19 cellular contexts compared by ENCODE assay signal in the genomic region with DNA sequence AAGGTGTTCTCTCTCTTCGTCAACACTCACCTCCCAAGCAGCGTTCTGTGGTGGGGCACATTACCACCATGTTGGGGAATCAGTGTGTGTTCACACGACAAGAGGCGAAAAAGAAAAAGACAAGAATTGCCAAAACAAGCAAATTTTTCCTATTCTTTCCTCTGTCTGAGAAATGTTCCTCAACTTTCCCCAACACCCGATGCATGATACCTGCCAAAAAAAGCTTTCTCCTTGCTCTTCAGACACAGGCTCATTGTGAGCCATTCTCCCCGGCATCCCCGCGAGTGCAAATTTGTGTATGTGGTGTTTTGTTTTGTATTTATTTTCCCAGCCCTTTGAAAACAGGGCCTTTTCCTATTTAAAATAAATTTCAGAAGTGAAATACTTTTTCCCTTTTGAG.
"Had no signal": no experiment of that assay in that cellular context is flagged by ENCODE, and none has a peak within 500 bp of the region (broad histone marks: within the 10 kb centered on the region; RNA-seq: fewer than 3 reads in every experiment).

No MANE protein-coding gene starts in this region.

- H3K27me3 Mint-ChIP-seq: activated B cell treated with CpG ODN at 0.5 μM for 24 hours; activated naive CD4-positive, alpha-beta T cell treated with anti-CD3 and anti-CD28 coated beads, Interleukin-2, amount 10 ng/mL, durations not matched to agents 7 days and 5 days; effector memory CD8-positive, alpha-beta T cell; stimulated activated naive CD8-positive, alpha-beta T cell treated with anti-CD3 and anti-CD28 coated beads, Interleukin-15, amount 100 ng/mL, for 72 hours had no signal

- H3K9me3 ChIP-seq: prostate gland, right atrium auricular region, suprapubic skin, upper lobe of left lung had no signal

- H3K4me3 Mint-ChIP-seq: activated B cell treated with CpG ODN at 0.5 μM for 24 hours; activated naive CD4-positive, alpha-beta T cell treated with anti-CD3 and anti-CD28 coated beads, Interleukin-2, amount 10 ng/mL, durations not matched to agents 7 days and 5 days; effector memory CD8-positive, alpha-beta T cell; natural killer cell; stimulated activated naive CD8-positive, alpha-beta T cell treated with anti-CD3 and anti-CD28 coated beads, Interleukin-15, amount 100 ng/mL, for 72 hours had no signal

- H3K27me3 ChIP-seq: cardiac muscle cell, right atrium auricular region, suprapubic skin, upper lobe of left lung had no signal

- H3K4me3 ChIP-seq: cardiac muscle cell, prostate gland, right atrium auricular region, suprapubic skin, upper lobe of left lung had no signal

- H3K4me1 Mint-ChIP-seq: activated B cell treated with CpG ODN at 0.5 μM for 24 hours had no signal

- H3K27ac Mint-ChIP-seq: activated B cell treated with CpG ODN at 0.5 μM for 24 hours; activated naive CD4-positive, alpha-beta T cell treated with anti-CD3 and anti-CD28 coated beads, Interleukin-2, amount 10 ng/mL, durations not matched to agents 7 days and 5 days; natural killer cell; stimulated activated naive CD8-positive, alpha-beta T cell treated with anti-CD3 and anti-CD28 coated beads, Interleukin-15, amount 100 ng/mL, for 72 hours had no signal

- ATAC-seq: effector memory CD8-positive, alpha-beta T cell; left cardiac atrium; natural killer cell; stimulated activated naive CD8-positive, alpha-beta T cell treated with anti-CD3 and anti-CD28 coated beads, Interleukin-15, amount 100 ng/mL, for 72 hours had no signal

- H3K36me3 ChIP-seq: cardiac muscle cell, prostate gland, right atrium auricular region, suprapubic skin, upper lobe of left lung had no signal

- H3K9me3 Mint-ChIP-seq: activated B cell treated with CpG ODN at 0.5 μM for 24 hours; activated naive CD4-positive, alpha-beta T cell treated with anti-CD3 and anti-CD28 coated beads, Interleukin-2, amount 10 ng/mL, durations not matched to agents 7 days and 5 days; effector memory CD8-positive, alpha-beta T cell; natural killer cell; stimulated activated naive CD8-positive, alpha-beta T cell treated with anti-CD3 and anti-CD28 coated beads, Interleukin-15, amount 100 ng/mL, for 72 hours had no signal

- H3K27ac ChIP-seq: cardiac muscle cell, prostate gland, right atrium auricular region, suprapubic skin, upper lobe of left lung had no signal

- DNase-seq: activated B cell treated with CpG ODN at 0.5 μM for 24 hours; activated CD4-positive, alpha-beta T cell treated with anti-CD3 and anti-CD28 coated beads for 48 hours; activated CD8-positive, alpha-beta memory T cell treated with anti-CD3 and anti-CD28 coated beads for 24 hours; activated CD8-positive, alpha-beta memory T cell treated with anti-CD3 and anti-CD28 coated beads, Interleukin-2, amount 50 U/mL, for 48 hours; activated effector memory CD4-positive, alpha-beta T cell treated with Interleukin-2 at 50 U/mL for 16 hours; activated naive CD4-positive, alpha-beta T cell treated with anti-CD3 and anti-CD28 coated beads, Interleukin-2, amount 10 ng/mL, durations not matched to agents 7 days and 5 days; activated T-cell treated with anti-CD3 and anti-CD28 coated beads, Interleukin-2, amount 50 U/mL, for 48 hours; effector memory CD8-positive, alpha-beta T cell; left cardiac atrium; mesendoderm; natural killer cell; small intestine; stimulated activated CD4-positive, alpha-beta T cell treated with anti-CD3 and anti-CD28 coated beads, Interleukin-4, amount 100 ng/mL, for 1 hour; stimulated activated naive CD8-positive, alpha-beta T cell treated with anti-CD3 and anti-CD28 coated beads, Interleukin-15, amount 100 ng/mL, for 72 hours; upper lobe of left lung had no signal

- H3K36me3 Mint-ChIP-seq: natural killer cell had no signal

- H3K4me1 ChIP-seq: prostate gland, right atrium auricular region, suprapubic skin had no signal
